In genomic region chr1:40383488-40384412, GRCh38 we compare ENCODE assay signal across 9 cellular contexts. TPM values are rescaled to one million over a fixed set of nuclear protein-coding genes. Genes with fewer than 3 reads are reported as not detected.
DNase-seq lines count a peak whose midpoint lies in the region; FAIRE-seq and TF ChIP-seq lines count a peak whose summit lies in the region.
"Had no signal": no experiment of that assay in that cellular context is flagged by ENCODE, and none has a peak within 500 bp of the region (broad histone marks: within the 10 kb centered on the region; RNA-seq: fewer than 3 reads in every experiment).

No MANE protein-coding gene starts in this region.

- H3K27ac Mint-ChIP-seq in nephron progenitor cell, result no peak overlapping the region

- H3K36me3 ChIP-seq in A673 (ENCODE audit: insufficient read depth, low read length, poor library complexity, severe bottlenecking), result no peaks in the 10 kb centered on the region

- H3K27me3 Mint-ChIP-seq in nephron progenitor cell (ENCODE audit: low read depth, poor library complexity), result peaks cover 2% of the 10 kb centered on the region

- DNase-seq in A673 (ENCODE audit: low spot score), result no peak
- DNase-seq in HS-5 (ENCODE audit: low read depth), result peak; percentile 47
- no peak for DNase-seq in nephron progenitor cell
- no peak for DNase-seq in D341Med (ENCODE audit: low spot score)
- DNase-seq in urothelium cell line (ENCODE audit: low spot score), result no peak
- no peak for DNase-seq in dermis blood vessel endothelial cell
- DNase-seq: GDM1 had no signal

- BruUV-seq in A673 (replicated peaks; lab: Mats Ljungman, UMichigan), result TSS peak; percentile 53

- H3K4me1 Mint-ChIP-seq in nephron progenitor cell, result peaks cover 39% of the 10 kb centered on the region

- peaks cover 5% of the 10 kb centered on the region for H3K36me3 Mint-ChIP-seq in nephron progenitor cell (ENCODE audit: low read depth)

- POLR2A ChIA-PET in A673 (lab: Charles Lee; ENCODE audit: low non-redundant PET), result interaction anchor here (1.0 kb wide), 1 partner anchor 10 kb away, joined by 10 read pairs; the partner anchor contains the start of gene SMAP2

- no peaks in the 10 kb centered on the region for H3K9me3 ChIP-seq in A673 (ENCODE audit: low read depth, low read length, poor library complexity, severe bottlenecking)
- no peaks in the 10 kb centered on the region for H3K9me3 ChIP-seq in mononuclear cell (ENCODE audit: low read depth, low read length)

- CTCF ChIA-PET in A673 (lab: Charles Lee), result interaction anchor here (0.6 kb wide), 1 partner anchor 156 kb away, joined by 3 read pairs; no protein-coding TSS in a partner anchor

- H3K27me3 ChIP-seq in A673 (replicated peaks; ENCODE audit: insufficient read depth, low read depth, low read length, poor library complexity) (no peaks in the 10 kb centered on the region), mononuclear cell (ENCODE audit: insufficient read depth, low read length) (no peaks in the 10 kb centered on the region)

- no peak overlapping the region for H3K4me3 Mint-ChIP-seq in nephron progenitor cell

- H3K9me3 Mint-ChIP-seq in nephron progenitor cell, result no peaks in the 10 kb centered on the region

- no peak for TF ChIP-seq CTCF in A673 (conservative IDR thresholded peaks at IDR 0.05; ENCODE audit: low read depth, low read length)
- TF ChIP-seq CTCF in nephron progenitor cell (IDR thresholded peaks at IDR 0.05), result no peak

- intact Hi-C loops in A673 (cut with micrococcal nuclease; ENCODE audit: unreplicated experiment), result no loop called here

- H3K4me1 ChIP-seq in A673 (ENCODE audit: insufficient read depth, low read length, poor library complexity, severe bottlenecking) (peaks cover 83% of the 10 kb centered on the region), mononuclear cell (ENCODE audit: insufficient read depth, low read length) (peaks cover 95% of the 10 kb centered on the region)

- peak overlapping the region; percentile 93 for H3K27ac ChIP-seq in A673 (ENCODE audit: low read depth, low read length, poor library complexity, severe bottlenecking)
- peak overlapping the region; percentile 62 for H3K27ac ChIP-seq in angular gyrus (ENCODE audit: low read depth, low read length)

- no peak for FAIRE-seq in urothelium cell line (lab: Jason Lieb, UNC)

- H3K4me3 ChIP-seq in A673 (ENCODE audit: low read depth, low read length, poor library complexity, severe bottlenecking) (peak overlapping the region; percentile 15), mononuclear cell (ENCODE audit: low read length) (peak overlapping the region; percentile 1)

RNA-seq across cellular contexts. Expression of gene SMAP2, which starts 10.2 kb away (rescaled TPM):
- total RNA-seq in A673 (2021), result 52.0 and 58.5 TPM in 2 replicates
- 201 TPM for total RNA-seq in mononuclear cell
- total RNA-seq in dermis blood vessel endothelial cell, result 3.7 and 6.7 TPM in 2 replicates
